ENCODE assay signal across 8 cellular contexts in the genomic region with DNA sequence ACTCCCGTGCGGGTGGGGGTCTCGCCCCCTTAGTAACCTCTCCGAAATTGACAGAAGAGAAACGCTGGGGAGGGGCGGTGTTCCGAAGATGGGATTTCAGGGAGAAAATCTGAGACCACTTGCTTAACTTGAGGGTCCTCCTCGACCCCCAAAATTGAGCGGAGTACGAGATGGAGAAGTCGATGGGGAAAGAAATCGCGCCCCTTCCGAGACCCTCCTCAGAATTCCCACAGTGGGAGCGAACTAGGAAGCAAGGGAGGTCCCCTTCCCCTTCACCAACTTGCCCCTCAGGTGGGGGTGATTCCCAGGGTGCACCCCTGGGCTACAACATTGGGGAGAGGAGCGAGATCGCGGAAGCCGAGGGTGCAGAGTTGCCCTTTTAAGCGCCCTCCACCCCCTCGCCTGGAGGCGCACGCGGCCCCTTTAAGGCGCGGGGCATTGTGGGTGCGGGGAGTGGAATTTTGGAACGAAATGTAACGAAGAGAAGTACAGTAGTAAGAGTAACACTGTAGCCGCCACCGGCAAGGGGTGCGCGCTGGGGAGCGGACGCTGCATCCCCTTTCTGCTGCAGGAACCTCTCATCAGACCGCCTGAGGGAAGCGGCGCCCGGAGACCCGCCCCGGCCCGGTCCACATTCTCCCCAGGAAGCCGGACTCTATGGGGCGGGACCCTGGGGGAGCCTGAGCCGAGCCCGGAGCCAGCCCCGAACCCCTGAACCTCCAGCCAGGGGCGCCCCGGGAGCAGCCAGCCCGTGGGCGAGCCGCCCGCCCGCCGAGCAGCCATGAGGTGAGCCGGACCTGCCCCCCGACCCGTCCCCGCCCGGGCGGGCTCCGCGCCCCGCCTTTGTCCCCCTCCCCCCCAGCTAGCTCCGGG. TPM values are rescaled to one million over a fixed set of nuclear protein-coding genes. Genes with fewer than 3 reads are reported as not detected.
DNase-seq lines count a peak whose midpoint lies in the region; ATAC-seq and TF ChIP-seq lines count a peak whose summit lies in the region.

VASP (plus strand) TSS at position 489 of the 873 bp plus-strand sequence; CDS start at position 782, 293 bp downstream.

- H3K27ac ChIP-seq in hepatocyte, result peak within 1 kb of the TSS; percentile 98

- H3K4me2 ChIP-seq in hepatocyte, result peak within 1 kb of the TSS; percentile 91

- TF ChIP-seq CTCF in GM13976 (IDR thresholded peaks at IDR 0.05; ENCODE audit: borderline replicate concordance, control extremely low read depth, extremely low read depth, insufficient read depth, missing control alignments) (no peak), hepatocyte (IDR thresholded peaks at IDR 0.05; ENCODE audit: poor library complexity) (no peak), retinal pigment epithelial cell (conservative IDR thresholded peaks at IDR 0.05; ENCODE audit: low read depth, low read length) (no peak)

- H3K27me3 ChIP-seq in hepatocyte, result no peaks in the 10 kb centered on the region

- peaks cover 51% of the 10 kb centered on the region for H3K79me2 ChIP-seq in hepatocyte

- H3K27ac Mint-ChIP-seq in T-helper 2 cell treated with Interferon-gamma antibody and Interleukin-4, amounts not matched to agents 5 μg/mL and 100 μg/mL, for 36 hours, result peak within 1 kb of the TSS; percentile 96

- H4K20me1 ChIP-seq in hepatocyte (ENCODE audit: insufficient read depth, poor library complexity, severe bottlenecking), result peaks cover 12% of the 10 kb centered on the region

- DNase-seq in GM13976 (ENCODE audit: low spot score) (peak; percentile 87), NCI-H146 (lab: John Stamatoyannopoulos, UW) (peak; percentile 76), anterior cingulate cortex (lab: John Stamatoyannopoulos, UW) (peak in 57 of 58 donors; percentile 11 to 87 (median 68)), hepatocyte (ENCODE audit: low spot score) (peak; percentile 93), retinal pigment epithelial cell (ENCODE audit: low read depth) (peak; percentile 54)
- DNase-seq in T-helper 2 cell treated with Interferon-gamma antibody and Interleukin-4, amounts not matched to agents 5 μg/mL and 100 μg/mL, for 36 hours (ENCODE audit: low spot score), result peak; percentile 94

- H3K9me3 ChIP-seq in hepatocyte (ENCODE audit: low read depth), result no peaks in the 10 kb centered on the region

- no peaks in the 10 kb centered on the region for H3K36me3 ChIP-seq in hepatocyte (replicated peaks; ENCODE audit: insufficient read depth, low read depth)

- H3K9me3 Mint-ChIP-seq in T-helper 2 cell treated with Interferon-gamma antibody and Interleukin-4, amounts not matched to agents 5 μg/mL and 100 μg/mL, for 36 hours, result no peaks in the 10 kb centered on the region

- 2% methylated on average over 39 of the region's 65 CpGs for WGBS in hepatocyte (ENCODE audit: low lambda C conversion rate, missing lambda C conversion rate)

- in situ Hi-C loops in GM13976 (cut with MboI; ENCODE audit: low sequenced_read_pairs, unreplicated experiment), result no loop called here

- peaks cover 24% of the 10 kb centered on the region for H3K4me1 Mint-ChIP-seq in T-helper 2 cell treated with Interferon-gamma antibody and Interleukin-4, amounts not matched to agents 5 μg/mL and 100 μg/mL, for 36 hours (ENCODE audit: low read depth)

- peak within 1 kb of the TSS; percentile 98 for H3K4me3 ChIP-seq in hepatocyte
- H3K4me3 ChIP-seq in retinal pigment epithelial cell (ENCODE audit: low read length), result peak within 1 kb of the TSS; percentile 96

- H3K27me3 Mint-ChIP-seq in T-helper 2 cell treated with Interferon-gamma antibody and Interleukin-4, amounts not matched to agents 5 μg/mL and 100 μg/mL, for 36 hours (ENCODE audit: low read depth), result no peaks in the 10 kb centered on the region

- H3K4me3 Mint-ChIP-seq in T-helper 2 cell treated with Interferon-gamma antibody and Interleukin-4, amounts not matched to agents 5 μg/mL and 100 μg/mL, for 36 hours, result peak within 1 kb of the TSS; percentile 93

- peaks cover 15% of the 10 kb centered on the region for H3K4me1 ChIP-seq in hepatocyte (ENCODE audit: insufficient read depth)

- peaks cover 19% of the 10 kb centered on the region for H3K36me3 Mint-ChIP-seq in T-helper 2 cell treated with Interferon-gamma antibody and Interleukin-4, amounts not matched to agents 5 μg/mL and 100 μg/mL, for 36 hours (ENCODE audit: low read depth)

- H2AFZ ChIP-seq in hepatocyte, result peak within 1 kb of the TSS; percentile 83

- peak; percentile 46 for ATAC-seq in HG02759 (IDR thresholded peaks at IDR 0.05; ENCODE audit: unreplicated experiment)
- ATAC-seq in HG03520 (IDR thresholded peaks at IDR 0.05; ENCODE audit: unreplicated experiment), result no peak

- no peaks in the 10 kb centered on the region for H3K9me2 ChIP-seq in hepatocyte (replicated peaks; ENCODE audit: insufficient read depth)

RNA-seq across cellular contexts. Expression of gene VASP, which starts in this region (rescaled TPM):
- 57.3 and 68.9 TPM in 2 replicates for total RNA-seq in hepatocyte
- polyA plus RNA-seq in hepatocyte, result 86.0 and 92.6 TPM in 2 replicates
